ENCODE assay signal across 21 cellular contexts in the genomic region with DNA sequence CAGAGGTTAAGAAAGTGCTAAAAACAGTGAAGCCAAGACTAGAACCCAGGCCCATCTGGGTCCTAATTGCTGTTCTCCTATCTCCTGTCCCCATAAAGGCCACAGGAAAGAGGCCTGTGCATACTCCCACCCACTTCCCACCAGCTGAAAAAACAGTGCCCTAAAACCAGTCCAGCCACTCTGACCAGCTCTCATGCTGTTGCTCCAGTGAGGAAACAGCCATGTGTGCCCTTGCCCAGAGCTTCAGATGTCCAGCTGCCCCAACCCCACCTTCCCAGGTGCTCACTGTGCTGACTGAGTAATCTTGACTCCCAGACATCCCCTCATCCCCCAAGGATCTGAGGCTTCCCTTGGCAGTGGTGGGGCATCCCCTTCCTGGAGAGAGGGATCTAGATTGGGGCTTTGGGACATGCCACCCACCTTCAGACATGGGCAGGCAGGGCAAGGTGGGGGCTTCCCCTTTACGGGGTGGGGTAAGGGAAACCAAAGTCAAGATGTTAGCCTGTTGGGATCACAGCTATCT. TPM values are rescaled to one million over a fixed set of nuclear protein-coding genes. Genes with fewer than 3 reads are reported as not detected.
DNase-seq lines count a peak whose midpoint lies in the region; ATAC-seq and TF ChIP-seq lines count a peak whose summit lies in the region.
"Had no signal": no experiment of that assay in that cellular context is flagged by ENCODE, and none has a peak within 500 bp of the region (broad histone marks: within the 10 kb centered on the region; RNA-seq: fewer than 3 reads in every experiment).

No MANE protein-coding gene starts in this region.

- H3K27me3 Mint-ChIP-seq in CD4-positive, alpha-beta memory T cell: no peaks in the 10 kb centered on the region

- H3K27ac ChIP-seq in lower lobe of right lung: no peak overlapping the region
- peak overlapping the region; percentile 18 to 53 (median 42) for H3K27ac ChIP-seq in thyroid gland
- no peak overlapping the region for H3K27ac ChIP-seq in CD4-positive, alpha-beta memory T cell (ENCODE audit: low read depth, low read length)
- H3K27ac ChIP-seq: GM23248, SK-N-MC had no signal

- H3K27me3 ChIP-seq in lower lobe of right lung (ENCODE audit: low read depth) (no peaks in the 10 kb centered on the region), thyroid gland (no peaks in the 10 kb centered on the region)
- no peaks in the 10 kb centered on the region for H3K27me3 ChIP-seq in CD4-positive, alpha-beta memory T cell (ENCODE audit: insufficient read depth, low read length)

- H3K27ac Mint-ChIP-seq in CD4-positive, alpha-beta memory T cell: no peak overlapping the region

- 0 to 70% methylated on average over 1 of the region's 1 CpG for WGBS in thyroid gland, 2 donors

- TF ChIP-seq POLR2A in thyroid gland (IDR thresholded peaks at IDR 0.05): no peak

- ATAC-seq in lower lobe of right lung (peak; percentile 39 to 60), HG02884 (IDR thresholded peaks at IDR 0.05; ENCODE audit: unreplicated experiment) (no peak)
- ATAC-seq: HCT116, K562 had no signal

- no peak overlapping the region for H3K4me3 Mint-ChIP-seq in CD4-positive, alpha-beta memory T cell

- peaks cover 0 to 4% (median 0%) of the 10 kb centered on the region in 4 donors for H3K4me1 Mint-ChIP-seq in CD4-positive, alpha-beta memory T cell

- H3K36me3 ChIP-seq in lower lobe of right lung (peaks cover under 1% of the 10 kb centered on the region), thyroid gland (peaks cover 0 to 2% of the 10 kb centered on the region in 2 donors)
- H3K36me3 ChIP-seq in CD4-positive, alpha-beta memory T cell (ENCODE audit: insufficient read depth, low read length): no peaks in the 10 kb centered on the region

- H3K4me3 ChIP-seq in lower lobe of right lung: no peak overlapping the region
- H3K4me3 ChIP-seq in thyroid gland (replicated peaks in 1 of 3): no peak overlapping the region
- no peak overlapping the region for H3K4me3 ChIP-seq in CD4-positive, alpha-beta memory T cell (ENCODE audit: low read length in 2 of 2)
- H3K4me3 ChIP-seq: GM23248, K562, SK-N-MC had no signal

- POLR2A ChIA-PET in CD4-positive, alpha-beta memory T cell (lab: Charles Lee; ENCODE audit: partially characterized antibody): no interaction called here

- CTCF ChIA-PET in CD4-positive, alpha-beta memory T cell (lab: Charles Lee; ENCODE audit: partially characterized antibody): interaction anchor here (0.7 to 1.2 kb wide), 2 partner anchors 32 to 39 kb away, joined by 3 read pairs; no protein-coding TSS in a partner anchor

- no peaks in the 10 kb centered on the region for H3K9me3 ChIP-seq in lower lobe of right lung
- no peaks in the 10 kb centered on the region for H3K9me3 ChIP-seq in thyroid gland
- H3K9me3 ChIP-seq in CD4-positive, alpha-beta memory T cell (ENCODE audit: control insufficient read depth in 1 of 2, low read length in 2 of 2): no peaks in the 10 kb centered on the region

- no peaks in the 10 kb centered on the region for H3K36me3 Mint-ChIP-seq in CD4-positive, alpha-beta memory T cell

- TF ChIP-seq CTCF in lower lobe of right lung (IDR thresholded peaks at IDR 0.05) (no peak), thyroid gland (IDR thresholded peaks at IDR 0.05) (no peak)

- intact Hi-C loops in lower lobe of right lung (cut with DNase I) (no loop called here), thyroid gland (cut with DNase I) (no loop called here)
- intact Hi-C loops in CD4-positive, alpha-beta memory T cell (cut with micrococcal nuclease): no loop called here

- peaks cover 40% of the 10 kb centered on the region for H3K4me1 ChIP-seq in lower lobe of right lung
- H3K4me1 ChIP-seq in thyroid gland: peaks cover 58 to 90% of the 10 kb centered on the region in 2 donors
- no peaks in the 10 kb centered on the region for H3K4me1 ChIP-seq in CD4-positive, alpha-beta memory T cell (ENCODE audit: insufficient read depth, low read length)

- DNase-seq in DMS53 (lab: John Stamatoyannopoulos, UW): peak; percentile 82
- peak; percentile 48 for DNase-seq in NCI-H510A treated with DMSO at 0.1 percent for 48 hours (lab: John Stamatoyannopoulos, UW)
- peak; percentile 61 for DNase-seq in lower lobe of right lung
- peak; percentile 77 to 78 for DNase-seq in thyroid gland
- DNase-seq in CD4-positive, alpha-beta memory T cell: no peak
- DNase-seq in DMS 273 treated with DMSO at 0.1 percent for 48 hours (lab: John Stamatoyannopoulos, UW): no peak
- DNase-seq: C1 segment of cervical spinal cord, COR-L47, DMS79, GM23248, MV-4-11, NCI-H1417, NCI-H187 treated with DMSO at 0.1 percent for 48 hours, NCI-H345, NCI-H774, Right ventricle myocardium superior had no signal

- no peaks in the 10 kb centered on the region for H3K9me3 Mint-ChIP-seq in CD4-positive, alpha-beta memory T cell

RNA-seq across cellular contexts. Expression of gene KCNK5, which starts 28.7 kb away (rescaled TPM):
- total RNA-seq in lower lobe of right lung (10.9 TPM), thyroid gland (10 to 100 TPM in 3 of 4 donors, 1 to 10 TPM in 1; 9.2 to 14.3 (median 13.0) TPM)
- under 1 TPM; 0.79 to 0.83 TPM for total RNA-seq in CD4-positive, alpha-beta memory T cell
- polyA plus RNA-seq in CD4-positive, alpha-beta memory T cell: under 1 TPM in 1 of 2 donors, not detected in 1; 0.17 TPM
- total RNA-seq: A673, GM23248 had no signal
- polyA plus RNA-seq: GM23248 had no signal

Comparison
In these comparisons a context has a peak if more than half of its experiments do, and no peak if none do; other contexts are left out.
1. DNase-seq: peak in DMS53 (single experiment), NCI-H510A treated with DMSO at 0.1 percent for 48 hours (single experiment), lower lobe of right lung (single experiment) and thyroid gland (2 of 2); none in CD4-positive, alpha-beta memory T cell (0 of 5) and DMS 273 treated with DMSO at 0.1 percent for 48 hours (single experiment).
2. H3K27ac ChIP-seq: peak in thyroid gland (3 of 3); none in lower lobe of right lung (single experiment) and CD4-positive, alpha-beta memory T cell (single experiment).